16 cellular contexts compared by ENCODE assay signal in genomic region chr14:80385340-80385739, GRCh38.
DNase-seq lines count a peak whose midpoint lies in the region; TF ChIP-seq lines count a peak whose summit lies in the region.
"Had no signal": no experiment of that assay in that cellular context is flagged by ENCODE, and none has a peak within 500 bp of the region (broad histone marks: within the 10 kb centered on the region; RNA-seq: fewer than 3 reads in every experiment).

No MANE protein-coding gene starts in this region.

- H3K4me3 Mint-ChIP-seq in nephron progenitor cell = no peak overlapping the region
- H3K4me3 Mint-ChIP-seq: B cell; CD4-positive, alpha-beta T cell had no signal

- TF ChIP-seq CTCF in VCaP (conservative IDR thresholded peaks at IDR 0.05) (no peak), nephron progenitor cell (IDR thresholded peaks at IDR 0.05) (no peak), vagina (IDR thresholded peaks at IDR 0.05) (no peak)

- TF ChIP-seq POLR2A in vagina (IDR thresholded peaks at IDR 0.05) = no peak

- intact Hi-C loops in vagina (cut with DNase I) = no loop called here

- H3K27ac ChIP-seq in VCaP = peak overlapping the region; percentile 7; the same call in 1 of the 2 replicates
- peak overlapping the region; percentile 1 for H3K27ac ChIP-seq in vagina
- H3K27ac ChIP-seq: GM23248 had no signal

- no peak overlapping the region for H3K4me3 ChIP-seq in vagina
- H3K4me3 ChIP-seq: GM23248 had no signal

- H3K27me3 Mint-ChIP-seq in nephron progenitor cell (ENCODE audit: low read depth, poor library complexity) = peaks cover 6% of the 10 kb centered on the region
- H3K27me3 Mint-ChIP-seq: CD4-positive, alpha-beta T cell had no signal

- H3K36me3 Mint-ChIP-seq in nephron progenitor cell (ENCODE audit: low read depth) = no peaks in the 10 kb centered on the region

- H3K9me3 Mint-ChIP-seq in nephron progenitor cell = no peaks in the 10 kb centered on the region
- H3K9me3 Mint-ChIP-seq: CD4-positive, alpha-beta T cell had no signal

- H3K4me1 Mint-ChIP-seq in nephron progenitor cell = no peaks in the 10 kb centered on the region
- H3K4me1 Mint-ChIP-seq: B cell had no signal

- peaks cover 30% of the 10 kb centered on the region for H3K4me1 ChIP-seq in vagina

- H3K27me3 ChIP-seq in vagina = no peaks in the 10 kb centered on the region

- H3K27ac Mint-ChIP-seq in nephron progenitor cell = peak overlapping the region; percentile 6
- H3K27ac Mint-ChIP-seq: B cell; CD4-positive, alpha-beta T cell had no signal

- H3K9me3 ChIP-seq in vagina = no peaks in the 10 kb centered on the region

- DNase-seq in NCI-H345 (lab: John Stamatoyannopoulos, UW) (peak; percentile 31), NCI-H345 treated with DMSO at 0.1 percent for 48 hours (lab: John Stamatoyannopoulos, UW; ENCODE audit: unreplicated experiment) (no peak), nephron progenitor cell (no peak), vagina (ENCODE audit: extremely low spot score in 2 of 2) (no peak), UCSD-AML1 (lab: John Stamatoyannopoulos, UW; ENCODE audit: unreplicated experiment) (no peak), iPS-NIHi7 (ENCODE audit: extremely low spot score) (no peak), middle frontal gyrus (ENCODE audit: extremely low spot score, low spot score) (no peak)
- DNase-seq: ACHN; C1 segment of cervical spinal cord; Calu3; CD4-positive, alpha-beta T cell; DMS 273 treated with DMSO at 0.1 percent for 48 hours; GM23248; H7 had no signal

- no peaks in the 10 kb centered on the region for H3K36me3 ChIP-seq in vagina
